In genomic region chr5:77101298-77101697, GRCh38 we compare ENCODE assay signal across 15 cellular contexts. TPM values are rescaled to one million over a fixed set of nuclear protein-coding genes. Genes with fewer than 3 reads are reported as not detected.
DNase-seq lines count a peak whose midpoint lies in the region; ATAC-seq, FAIRE-seq and TF ChIP-seq lines count a peak whose summit lies in the region.
"Had no signal": no experiment of that assay in that cellular context is flagged by ENCODE, and none has a peak within 500 bp of the region (broad histone marks: within the 10 kb centered on the region; RNA-seq: fewer than 3 reads in every experiment).

No MANE protein-coding gene starts in this region.

- DNase-seq in AG20443 (ENCODE audit: low spot score) (peak; percentile 71), HTR-8/SVneo (ENCODE audit: insufficient read length, low spot score) (peak; percentile 33), cardiac fibroblast (ENCODE audit: low read depth in 2 of 2) (peak; percentile 29 to 64), middle frontal gyrus (ENCODE audit: extremely low spot score, low spot score) (peak; percentile 32), tibial artery (no peak), upper lobe of right lung (no peak), mucosa of descending colon (no peak)
- DNase-seq: activated CD8-positive, alpha-beta memory T cell treated with anti-CD3 and anti-CD28 coated beads, Interleukin-2, amount 50 U/mL, for 48 hours; KBM-7; retina; stimulated activated CD4-positive, alpha-beta T cell treated with anti-CD3 and anti-CD28 coated beads, Interleukin-4, amount 100 ng/mL, for 24 hours; stimulated activated naive B cell treated with anti-CD40 and anti-IgM and Interleukin-4, amounts not matched to agents 10 μg/mL and 1 μg/mL and 100 μg/mL, for 72 hours had no signal

- no peak overlapping the region for H3K27ac ChIP-seq in tibial artery
- H3K27ac ChIP-seq in upper lobe of right lung, result no peak overlapping the region
- H3K27ac ChIP-seq: gastroesophageal sphincter, SJSA1 had no signal

- ATAC-seq in HG03571 (IDR thresholded peaks at IDR 0.05; ENCODE audit: unreplicated experiment), result no peak
- no peak for ATAC-seq in upper lobe of right lung
- ATAC-seq in mucosa of descending colon, result no peak
- ATAC-seq: gastroesophageal sphincter; stimulated activated naive B cell treated with anti-CD40 and anti-IgM and Interleukin-4, amounts not matched to agents 10 μg/mL and 1 μg/mL and 100 μg/mL, for 72 hours had no signal

- no peaks in the 10 kb centered on the region for H3K9me3 ChIP-seq in tibial artery
- H3K9me3 ChIP-seq in upper lobe of right lung, result no peaks in the 10 kb centered on the region
- no peaks in the 10 kb centered on the region for H3K9me3 ChIP-seq in mucosa of descending colon
- H3K9me3 ChIP-seq: gastroesophageal sphincter, SJSA1 had no signal

- peak; percentile 20 for FAIRE-seq in HTR-8/SVneo (lab: Jason Lieb, UNC)

- TF ChIP-seq CTCF in cardiac fibroblast (IDR thresholded peaks at IDR 0.05; ENCODE audit: low read depth, low read length) (no peak), tibial artery (IDR thresholded peaks at IDR 0.05) (no peak), upper lobe of right lung (IDR thresholded peaks at IDR 0.05) (no peak), mucosa of descending colon (IDR thresholded peaks at IDR 0.05) (no peak)

- H3K4me1 ChIP-seq in tibial artery, result no peaks in the 10 kb centered on the region
- H3K4me1 ChIP-seq in upper lobe of right lung, result no peaks in the 10 kb centered on the region
- no peaks in the 10 kb centered on the region for H3K4me1 ChIP-seq in mucosa of descending colon (ENCODE audit: low read depth)
- H3K4me1 ChIP-seq: gastroesophageal sphincter, SJSA1 had no signal

- intact Hi-C loops in tibial artery (cut with DNase I; ENCODE audit: low total_unique reads) (no loop called here), upper lobe of right lung (cut with DNase I) (no loop called here), mucosa of descending colon (cut with DNase I, micrococcal nuclease) (no loop called here)

- H3K4me3 ChIP-seq in cardiac fibroblast (replicated peaks in 1 of 2; ENCODE audit: low read depth in 2 of 2, low read length in 2 of 2) (no peak overlapping the region), tibial artery (no peak overlapping the region), upper lobe of right lung (no peak overlapping the region), mucosa of descending colon (no peak overlapping the region)
- H3K4me3 ChIP-seq: gastroesophageal sphincter, SJSA1 had no signal

- H3K27me3 ChIP-seq in tibial artery (no peaks in the 10 kb centered on the region), upper lobe of right lung (no peaks in the 10 kb centered on the region)
- H3K27me3 ChIP-seq: gastroesophageal sphincter, SJSA1 had no signal

- H3K36me3 ChIP-seq in tibial artery (no peaks in the 10 kb centered on the region), upper lobe of right lung (no peaks in the 10 kb centered on the region), mucosa of descending colon (ENCODE audit: low read depth) (no peaks in the 10 kb centered on the region)
- H3K36me3 ChIP-seq: SJSA1 had no signal

RNA-seq across cellular contexts. Expression of gene ZBED3, which starts 14.2 kb away (rescaled TPM):
- total RNA-seq in upper lobe of right lung (14.8 TPM), mucosa of descending colon (1 to 10 TPM; 6.3 to 9.0 (median 7.9) TPM)

Comparison
In these comparisons a context has a peak if more than half of its experiments do, and no peak if none do; other contexts are left out.
1. DNase-seq: peak in AG20443 (single experiment), HTR-8/SVneo (single experiment), cardiac fibroblast (2 of 2) and middle frontal gyrus (single experiment); none in tibial artery (0 of 2), upper lobe of right lung (single experiment) and mucosa of descending colon (0 of 3).